ENCODE assay signal across 11 cellular contexts in the genomic region with DNA sequence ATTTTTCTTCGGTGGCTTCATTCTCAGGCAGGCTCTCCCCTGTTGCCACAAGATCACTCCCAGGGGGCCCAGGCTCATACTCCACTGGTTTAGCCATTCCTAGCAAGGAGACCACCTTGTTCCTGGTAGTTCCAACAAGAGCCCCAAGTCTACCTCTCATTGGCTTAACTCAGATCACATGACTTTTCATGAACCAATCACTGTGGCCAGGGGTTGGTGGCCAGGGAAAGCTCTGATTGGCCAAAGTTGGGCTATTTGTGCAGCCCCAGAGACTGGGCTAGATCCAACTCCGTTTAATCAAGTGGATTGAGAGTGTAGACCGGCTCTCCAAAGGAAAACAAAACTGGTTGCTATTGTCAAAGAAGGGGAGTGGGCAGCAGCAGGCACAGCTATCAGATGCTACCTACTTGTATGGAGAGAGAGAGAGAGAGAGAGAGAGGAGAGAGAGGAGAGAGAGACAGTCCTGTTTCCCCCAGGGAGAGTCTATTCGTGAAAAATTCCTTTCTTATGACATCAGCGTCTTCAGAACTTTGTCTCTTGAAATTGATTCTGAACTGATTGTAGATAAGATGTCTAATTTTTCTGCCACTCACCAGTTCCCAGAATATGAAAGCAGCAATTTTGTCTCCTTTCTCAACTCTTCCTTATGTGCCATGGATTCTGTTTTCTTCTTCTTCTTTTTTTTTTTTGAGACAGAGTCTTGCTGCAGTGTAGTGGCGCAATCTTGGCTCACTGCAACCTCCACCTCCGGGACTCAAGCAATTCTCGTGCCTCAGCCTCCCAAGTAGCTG. TPM values are rescaled to one million over a fixed set of nuclear protein-coding genes. Genes with fewer than 3 reads are reported as not detected.
DNase-seq lines count a peak whose midpoint lies in the region; ATAC-seq, FAIRE-seq and TF ChIP-seq lines count a peak whose summit lies in the region.
"Had no signal": no experiment of that assay in that cellular context is flagged by ENCODE, and none has a peak within 500 bp of the region (broad histone marks: within the 10 kb centered on the region; RNA-seq: fewer than 3 reads in every experiment).

No MANE protein-coding gene starts in this region.

- in situ Hi-C loops in K562 (cut with MboI) = no loop called here

- intact Hi-C loops in K562 (cut with micrococcal nuclease) = no loop called here
- intact Hi-C loops in dorsolateral prefrontal cortex (cut with DNase I) = no loop called here

- H3K9ac ChIP-seq in K562 (ENCODE audit: insufficient read depth in 1 of 2, low read depth in 2 of 2, low read length in 2 of 2) = no peak overlapping the region

- no peaks in the 10 kb centered on the region for H3K9me3 ChIP-seq in K562 (replicated peaks; ENCODE audit: control insufficient read depth, insufficient read depth, low read depth, low read length)
- H3K9me3 ChIP-seq: ovary had no signal

- H4K20me1 ChIP-seq in K562 (replicated peaks; ENCODE audit: control insufficient read depth, insufficient read depth, low read length) = no peaks in the 10 kb centered on the region; the same call in 1 of the 2 replicates

- H3K4me2 ChIP-seq in K562 (ENCODE audit: insufficient read depth, low read length) = no peak overlapping the region; the same call in 1 of the 2 replicates

- 30% methylated on average over 7 of the region's 8 CpGs for WGBS in K562 (ENCODE audit: insufficient coverage, low coverage, missing lambda C conversion rate)

- no peak for TF ChIP-seq RAD21 in K562 (CRISPR knock-in tag; conservative IDR thresholded peaks at IDR 0.05 in 1 of 2, IDR thresholded peaks at IDR 0.05 in 1 of 2)

- FAIRE-seq in K562 (lab: Jason Lieb, UNC) = peak; percentile 92

- H2AFZ ChIP-seq in K562 (ENCODE audit: low read depth, low read length) = peak overlapping the region; percentile 83

- POLR2A ChIA-PET in K562 (lab: Yijun Ruan, JAX) = interaction anchor here (0.8 to 1.2 kb wide), 3 partner anchors 17 to 173 kb away, joined by 3 to 5 read pairs (median 3); no protein-coding TSS in a partner anchor

- CTCF ChIA-PET in K562 (lab: Yijun Ruan, JAX; ENCODE audit: low intra/inter-chr PET ratio) = no interaction called here

- no peaks in the 10 kb centered on the region for H3K36me3 ChIP-seq in K562 (ENCODE audit: control insufficient read depth, insufficient read depth, low read length)
- H3K36me3 ChIP-seq: ovary had no signal

- H3K9me1 ChIP-seq in K562 (ENCODE audit: control insufficient read depth, insufficient read depth, low read length) = no peaks in the 10 kb centered on the region

- no peak for TF ChIP-seq CTCF in K562 (IDR thresholded peaks at IDR 0.05 in 2 of 3, conservative IDR thresholded peaks at IDR 0.05 in 1 of 3; ENCODE audit: insufficient read depth in 2 of 3, low read depth in 1 of 3, low read length in 3 of 3)
- TF ChIP-seq CTCF in dorsolateral prefrontal cortex (IDR thresholded peaks at IDR 0.05 in 54 of 56, conservative IDR thresholded peaks at IDR 0.05 in 2 of 56; ENCODE audit: low read depth in 1 of 56, partially characterized antibody in 56 of 56) = no peak

- peaks cover 0 to 7% of the 10 kb centered on the region in 2 experiments; a peak in 1 of 5 replicates for H3K4me1 ChIP-seq in K562 (replicated peaks in 1 of 2; ENCODE audit: control insufficient read depth in 2 of 2, insufficient read depth in 2 of 2, low read length in 2 of 2)

- ATAC-seq in K562 (peak; percentile 98), GM21360 (IDR thresholded peaks at IDR 0.05; ENCODE audit: unreplicated experiment) (no peak)

- no TSS peak for BruUV-seq in K562 (replicated peaks; lab: Mats Ljungman, UMichigan)

- no peaks in the 10 kb centered on the region for H3K27me3 ChIP-seq in K562 (ENCODE audit: control insufficient read depth in 2 of 2, insufficient read depth in 2 of 2, low read length in 2 of 2)
- no peaks in the 10 kb centered on the region for H3K27me3 ChIP-seq in dorsolateral prefrontal cortex
- H3K27me3 ChIP-seq: ovary had no signal

- no peak for TF ChIP-seq EP300 in K562 (IDR thresholded peaks at IDR 0.05; ENCODE audit: low read length)

- H3K4me3 ChIP-seq in K562 = no peak overlapping the region
- H3K4me3 ChIP-seq in dorsolateral prefrontal cortex = no peak overlapping the region
- H3K4me3 ChIP-seq: ovary had no signal

- H3K27ac ChIP-seq in K562 (ENCODE audit: extremely low read depth, low read depth, low read length) (no peak overlapping the region), dorsolateral prefrontal cortex (no peak overlapping the region)
- H3K27ac ChIP-seq: epithelial cell of prostate, ovary had no signal

- DNase-seq in ELF-1 (ENCODE audit: low read depth, low spot score) = peak; percentile 82
- peak; percentile 32 for DNase-seq in NCI-H146 (lab: John Stamatoyannopoulos, UW)
- DNase-seq in K562 (ENCODE audit: extremely low read depth in 1 of 4, low spot score in 3 of 4) = peak; percentile 59 to 83 (median 76)
- DNase-seq in myocyte (ENCODE audit: low read depth) = peak; percentile 35
- no peak for DNase-seq in dorsolateral prefrontal cortex
- no peak for DNase-seq in NCI-H2107 treated with DMSO at 0.1 percent for 48 hours (lab: John Stamatoyannopoulos, UW; ENCODE audit: unreplicated experiment)
- DNase-seq in stimulated activated CD4-positive, alpha-beta T cell treated with anti-CD3 and anti-CD28 coated beads, Interleukin-2, amount 100 ng/mL, for 48 hours = no peak
- DNase-seq: NCI-H510A, ovary had no signal

- no peaks in the 10 kb centered on the region for H3K79me2 ChIP-seq in K562 (ENCODE audit: control insufficient read depth, insufficient read depth, low read length)

- no peak for TF ChIP-seq POLR2A in K562 (conservative IDR thresholded peaks at IDR 0.05)

RNA-seq across cellular contexts. Expression of gene CEACAM19, which starts 5.9 kb away (rescaled TPM):
- 0.65 and 0.67 TPM in 2 replicates for total RNA-seq in K562 (2011; cell fraction: chromatin; rRNA removed; ENCODE audit: low replicate concordance)
- total RNA-seq in K562 (2011; cell fraction: nucleolus; rRNA removed) = 0.67 and 0.79 TPM in 2 replicates
- total RNA-seq in K562 (2011; cell fraction: nucleoplasm; rRNA removed) = not detected in 2 replicates
- total RNA-seq in K562 (2014; rRNA removed) = 0.49 TPM in 1 of 2 replicates, not detected in the other
- 0.13 and 0.15 TPM in 2 replicates for total RNA-seq in K562 (2014; rRNA removed; fragmentation: Illumina TruSeq; extraction: Trizol)
- total RNA-seq in K562 (2015; rRNA removed; fragmentation: Illumina TruSeq; extraction: Trizol) = 0.15 TPM in 1 of 2 replicates, not detected in the other
- 0.09 and 0.29 TPM in 2 replicates for total RNA-seq in K562 (2021)
- polyA plus RNA-seq in K562 (2011; rRNA removed) = 0.17 and 0.31 TPM in 2 replicates
- 0.06 TPM in 1 of 2 replicates, not detected in the other for polyA plus RNA-seq in K562 (2011; cell fraction: cytosol; rRNA removed)
- polyA plus RNA-seq in K562 (2011; cell fraction: nucleus; rRNA removed) = 1.1 and 1.3 TPM in 2 replicates
- polyA plus RNA-seq in K562 (2012) = 0.25 and 2.0 TPM in 2 replicates
- polyA plus RNA-seq in K562 (2014; fragmentation: Illumina TruSeq; extraction: Trizol) = 0.17 and 0.30 TPM in 2 replicates
- not detected for polyA plus RNA-seq in K562 (2014; fragmentation: Nextera tagmentation; extraction: Ambion mirVana)
- polyA plus RNA-seq in K562 (2014; rRNA removed) = 0.50 TPM in 1 of 2 replicates, not detected in the other
- 0.24 TPM in 1 of 2 replicates, not detected in the other for polyA minus RNA-seq in K562 (2011; rRNA and poly(A)+ RNA removed)
- not detected in 2 replicates for polyA minus RNA-seq in K562 (2011; cell fraction: cytosol; rRNA and poly(A)+ RNA removed)
- 0.44 and 0.54 TPM in 2 replicates for polyA minus RNA-seq in K562 (2011; cell fraction: nucleus; rRNA and poly(A)+ RNA removed)
- 4.9 and 6.9 TPM in 2 replicates for total RNA-seq in myocyte
- polyA plus RNA-seq in myocyte (2012) = 7.6 TPM
- 10 to 100 TPM in 76 of 120 experiments, 1 to 10 TPM in 44; 4.7 to 23.8 (median 11.2) TPM for total RNA-seq in dorsolateral prefrontal cortex

RNA-seq across cellular contexts. Expression of gene CEACAM16, which starts 21.7 kb away (rescaled TPM):
- not detected in 2 replicates for total RNA-seq in K562 (2011; cell fraction: chromatin; rRNA removed; ENCODE audit: low replicate concordance)
- not detected in 2 replicates for total RNA-seq in K562 (2011; cell fraction: nucleolus; rRNA removed)
- total RNA-seq in K562 (2011; cell fraction: nucleoplasm; rRNA removed) = not detected in 2 replicates
- total RNA-seq in K562 (2014; rRNA removed) (not detected in 2 replicates), K562 (2014; rRNA removed; fragmentation: Illumina TruSeq; extraction: Trizol) (not detected in 2 replicates), K562 (2015; rRNA removed; fragmentation: Illumina TruSeq; extraction: Trizol) (not detected in 2 replicates), K562 (2021) (not detected in 2 replicates), myocyte (5.0 and 6.1 TPM in 2 replicates), dorsolateral prefrontal cortex (not detected)
- polyA plus RNA-seq in K562 (2011; rRNA removed) (not detected in 2 replicates), K562 (2014; fragmentation: Illumina TruSeq; extraction: Trizol) (not detected in 2 replicates), K562 (2014; fragmentation: Nextera tagmentation; extraction: Ambion mirVana) (not detected), K562 (2014; rRNA removed) (not detected in 2 replicates)
- polyA plus RNA-seq in K562 (2011; cell fraction: cytosol; rRNA removed) = not detected in 2 replicates
- polyA plus RNA-seq in K562 (2011; cell fraction: nucleus; rRNA removed) = not detected in 2 replicates
- not detected in 2 replicates for polyA plus RNA-seq in K562 (2012)
- not detected in 2 replicates for polyA minus RNA-seq in K562 (2011; rRNA and poly(A)+ RNA removed)
- not detected in 2 replicates for polyA minus RNA-seq in K562 (2011; cell fraction: cytosol; rRNA and poly(A)+ RNA removed)
- not detected in 2 replicates for polyA minus RNA-seq in K562 (2011; cell fraction: nucleus; rRNA and poly(A)+ RNA removed)
- polyA plus RNA-seq in myocyte (2012) = 5.7 TPM
- total RNA-seq: ovary had no signal
- polyA plus RNA-seq: ovary had no signal

RNA-seq across cellular contexts. Expression of gene PVR, which starts 33.5 kb away (rescaled TPM):
- 8.9 and 19.4 TPM in 2 replicates for total RNA-seq in K562 (2011; cell fraction: chromatin; rRNA removed; ENCODE audit: low replicate concordance)
- total RNA-seq in K562 (2011; cell fraction: nucleolus; rRNA removed) = 20.8 and 21.8 TPM in 2 replicates
- total RNA-seq in K562 (2011; cell fraction: nucleoplasm; rRNA removed) = 16.2 and 17.5 TPM in 2 replicates
- total RNA-seq in K562 (2014; rRNA removed) (13.8 and 17.0 TPM in 2 replicates), K562 (2014; rRNA removed; fragmentation: Illumina TruSeq; extraction: Trizol) (8.3 and 9.8 TPM in 2 replicates), K562 (2015; rRNA removed; fragmentation: Illumina TruSeq; extraction: Trizol) (9.8 and 10.8 TPM in 2 replicates), K562 (2021) (13.3 and 14.5 TPM in 2 replicates), myocyte (327 and 450 TPM in 2 replicates), dorsolateral prefrontal cortex (10 to 100 TPM; 17.0 to 42.9 (median 31.8) TPM)
- polyA plus RNA-seq in K562 (2011; rRNA removed) (6.5 and 9.2 TPM in 2 replicates), K562 (2014; fragmentation: Illumina TruSeq; extraction: Trizol) (13.9 and 14.0 TPM in 2 replicates), K562 (2014; fragmentation: Nextera tagmentation; extraction: Ambion mirVana) (1 to 10 TPM in 1 of 2 experiments, under 1 TPM in 1; 0.89 to 1.5 TPM), K562 (2014; rRNA removed) (9.1 and 10.9 TPM in 2 replicates)
- 11.9 and 12.0 TPM in 2 replicates for polyA plus RNA-seq in K562 (2011; cell fraction: cytosol; rRNA removed)
- polyA plus RNA-seq in K562 (2011; cell fraction: nucleus; rRNA removed) = 7.9 and 9.4 TPM in 2 replicates
- 8.0 and 21.3 TPM in 2 replicates for polyA plus RNA-seq in K562 (2012)
- 7.5 and 7.7 TPM in 2 replicates for polyA minus RNA-seq in K562 (2011; rRNA and poly(A)+ RNA removed)
- 6.1 and 6.3 TPM in 2 replicates for polyA minus RNA-seq in K562 (2011; cell fraction: cytosol; rRNA and poly(A)+ RNA removed)
- 6.3 and 8.7 TPM in 2 replicates for polyA minus RNA-seq in K562 (2011; cell fraction: nucleus; rRNA and poly(A)+ RNA removed)
- 70.3 TPM for polyA plus RNA-seq in myocyte (2012)

Comparison
In these comparisons a context has a peak if more than half of its experiments do, and no peak if none do; other contexts are left out.
1. DNase-seq: peak in ELF-1 (single experiment), NCI-H146 (single experiment), K562 (4 of 4) and myocyte (single experiment); none in dorsolateral prefrontal cortex (0 of 10), NCI-H2107 treated with DMSO at 0.1 percent for 48 hours (single experiment) and stimulated activated CD4-positive, alpha-beta T cell treated with anti-CD3 and anti-CD28 coated beads, Interleukin-2, amount 100 ng/mL, for 48 hours (0 of 2).